In genomic region chr4:1367936-1368289, GRCh38 we compare ENCODE assay signal across 27 cellular contexts. TPM values are rescaled to one million over a fixed set of nuclear protein-coding genes. Genes with fewer than 3 reads are reported as not detected.
"Had no signal": no experiment of that assay in that cellular context is flagged by ENCODE, and none has a peak within 500 bp of the region (broad histone marks: within the 10 kb centered on the region; RNA-seq: fewer than 3 reads in every experiment).

No MANE protein-coding gene starts in this region.

- H3K27ac ChIP-seq: gastroesophageal sphincter, ovary, prostate gland, testis, transverse colon had no signal

- H3K9me3 Mint-ChIP-seq: activated B cell treated with CpG ODN at 0.5 μM for 24 hours; activated T-cell treated with anti-CD3 and anti-CD28 coated beads, Interleukin-2, amount 50 U/mL, for 72 hours; immature natural killer cell; nephron had no signal

- H3K4me1 Mint-ChIP-seq: activated B cell treated with CpG ODN at 0.5 μM for 24 hours, nephron had no signal

- ATAC-seq: activated T-cell treated with anti-CD3 and anti-CD28 coated beads, Interleukin-2, amount 50 U/mL, for 72 hours; gastroesophageal sphincter; SK-N-SH treated with all-trans-retinoic acid at 6 μM for 48 hours had no signal

- DNase-seq: activated B cell treated with CpG ODN at 0.5 μM for 24 hours; activated CD4-positive, alpha-beta T cell treated with anti-CD3 and anti-CD28 coated beads, Interleukin-2, amount 50 U/mL, for 4 hours; activated naive CD4-positive, alpha-beta T cell; activated T-cell treated with anti-CD3 and anti-CD28 coated beads for 4 hours; activated T-cell treated with anti-CD3 and anti-CD28 coated beads, Interleukin-2, amount 50 U/mL, for 72 hours; amniotic stem cell; central memory CD4-positive, alpha-beta T cell; hypothalamus; immature natural killer cell; mesendoderm; stimulated activated CD4-positive, alpha-beta T cell treated with anti-CD3 and anti-CD28 coated beads, Interleukin-2, amount 100 ng/mL, for 48 hours; stimulated activated naive CD4-positive, alpha-beta T cell treated with Interleukin-2 at 50 U/mL for 16 hours; testis; transverse colon had no signal

- H3K27ac Mint-ChIP-seq: activated B cell treated with CpG ODN at 0.5 μM for 24 hours; activated T-cell treated with anti-CD3 and anti-CD28 coated beads, Interleukin-2, amount 50 U/mL, for 72 hours; immature natural killer cell; nephron had no signal

- H3K27me3 Mint-ChIP-seq: activated B cell treated with CpG ODN at 0.5 μM for 24 hours had no signal

- H3K4me3 ChIP-seq: gastroesophageal sphincter, lung, ovary, prostate gland, testis, transverse colon had no signal

- FAIRE-seq: endothelial cell of umbilical vein, kidney had no signal

- H3K4me3 Mint-ChIP-seq: activated B cell treated with CpG ODN at 0.5 μM for 24 hours; activated T-cell treated with anti-CD3 and anti-CD28 coated beads, Interleukin-2, amount 50 U/mL, for 72 hours; immature natural killer cell; nephron had no signal

- H3K9me3 ChIP-seq: gastroesophageal sphincter, ovary, prostate gland, testis, transverse colon had no signal

- H3K36me3 ChIP-seq: ovary, prostate gland, transverse colon had no signal

- H3K27me3 ChIP-seq: gastroesophageal sphincter, ovary, testis, transverse colon had no signal

- H3K4me1 ChIP-seq: gastroesophageal sphincter, prostate gland, testis, transverse colon had no signal

RNA-seq across cellular contexts. Expression of gene NKX1-1, which starts 38.3 kb away (rescaled TPM):
- total RNA-seq: activated B cell treated with CpG ODN at 0.5 μM for 24 hours; activated T-cell treated with anti-CD3 and anti-CD28 coated beads, Interleukin-2, amount 50 U/mL, for 72 hours; endothelial cell of umbilical vein; fibroblast of lung; fibroblast of villous mesenchyme; gastroesophageal sphincter; kidney; lung; mononuclear cell; ovary; prostate gland; transverse colon; urinary bladder had no signal
- polyA plus RNA-seq: endothelial cell of umbilical vein, esophagus, fibroblast of lung, immature natural killer cell, lung, ovary, urinary bladder had no signal
